22 cellular contexts compared by ENCODE assay signal in genomic region chr22:45636668-45637067, GRCh38. TPM values are rescaled to one million over a fixed set of nuclear protein-coding genes. Genes with fewer than 3 reads are reported as not detected.
DNase-seq lines count a peak whose midpoint lies in the region; ATAC-seq, FAIRE-seq and TF ChIP-seq lines count a peak whose summit lies in the region.
"Had no signal": no experiment of that assay in that cellular context is flagged by ENCODE, and none has a peak within 500 bp of the region (broad histone marks: within the 10 kb centered on the region; RNA-seq: fewer than 3 reads in every experiment).

No MANE protein-coding gene starts in this region.

- peaks cover 15% of the 10 kb centered on the region for H3K4me1 Mint-ChIP-seq in astrocyte (ENCODE audit: low read depth, unreplicated experiment)

- TF ChIP-seq CTCF in A549 (IDR thresholded peaks at IDR 0.05) (no peak), astrocyte (IDR thresholded peaks at IDR 0.05; ENCODE audit: insufficient read depth, low read depth, low read length) (no peak)

- H3K79me2 ChIP-seq in astrocyte (ENCODE audit: insufficient read depth, low read length), result no peaks in the 10 kb centered on the region

- 95% methylated on average over 7 of the region's 7 CpGs for WGBS in A549 (ENCODE audit: missing lambda C conversion rate)

- FAIRE-seq in A549 (lab: Jason Lieb, UNC) (no peak), astrocyte (lab: Jason Lieb, UNC) (no peak)
- FAIRE-seq: G401.6, GM12892, GM19239, H1 had no signal

- no peak for DNase-seq in A549 (ENCODE audit: low read depth in 1 of 2, low spot score in 1 of 2)
- DNase-seq in OCI-M1 (lab: John Stamatoyannopoulos, UW), result peak; percentile 62
- DNase-seq in astrocyte (ENCODE audit: low read depth), result no peak
- DNase-seq in mesenteric fat pad (ENCODE audit: low spot score), result peak; percentile 14
- DNase-seq: 8988T; ACHN; CD4-positive, alpha-beta T cell; DMS153; DMS79 treated with DMSO at 0.1 percent for 48 hours; EL; KG1 had no signal

- no peaks in the 10 kb centered on the region for H3K36me3 ChIP-seq in astrocyte (ENCODE audit: insufficient read depth, low read length)
- H3K36me3 ChIP-seq: BLaER1 treated with 17β-estradiol and CSF1 and Interleukin-3, amounts not matched to agents 10 nM and 100 nM; HAP-1 had no signal

- H3K36me3 Mint-ChIP-seq in astrocyte (ENCODE audit: low read depth, unreplicated experiment), result no peaks in the 10 kb centered on the region

- H3K4me3 ChIP-seq in A549 (no peak overlapping the region), astrocyte (ENCODE audit: insufficient read depth, low read depth, low read length) (no peak overlapping the region)
- H3K4me3 ChIP-seq: BLaER1 treated with 17β-estradiol and CSF1 and Interleukin-3, amounts not matched to agents 10 nM and 100 nM; HAP-1 had no signal

- H3K4me2 ChIP-seq in A549 (no peak overlapping the region), astrocyte (ENCODE audit: low read length) (no peak overlapping the region)

- H3K27me3 Mint-ChIP-seq in astrocyte (ENCODE audit: low read depth, unreplicated experiment), result peaks cover 33% of the 10 kb centered on the region

- no peak overlapping the region for H3K9ac ChIP-seq in astrocyte (ENCODE audit: low read length)
- H3K9ac ChIP-seq: BLaER1 treated with 17β-estradiol and CSF1 and Interleukin-3, amounts not matched to agents 10 nM and 100 nM had no signal

- H3K4me1 ChIP-seq in A549 (peaks cover 44% of the 10 kb centered on the region), astrocyte (ENCODE audit: insufficient read depth, low read length) (peaks cover 17% of the 10 kb centered on the region)

- no peak for TF ChIP-seq POLR2A in A549 (IDR thresholded peaks at IDR 0.05; ENCODE audit: low read length)

- H3K9me3 ChIP-seq in A549, result no peaks in the 10 kb centered on the region
- H3K9me3 ChIP-seq in astrocyte (ENCODE audit: insufficient read depth, low read depth, low read length), result no peaks in the 10 kb centered on the region
- H3K9me3 ChIP-seq: BLaER1 treated with 17β-estradiol and CSF1 and Interleukin-3, amounts not matched to agents 10 nM and 100 nM; HAP-1 had no signal

- H3K9me3 Mint-ChIP-seq in astrocyte (ENCODE audit: unreplicated experiment), result no peaks in the 10 kb centered on the region
- H3K9me3 Mint-ChIP-seq: CD4-positive, alpha-beta T cell had no signal

- no peaks in the 10 kb centered on the region for H4K20me1 ChIP-seq in astrocyte (ENCODE audit: insufficient read depth, low read length)
- H4K20me1 ChIP-seq: BLaER1 treated with 17β-estradiol and CSF1 and Interleukin-3, amounts not matched to agents 10 nM and 100 nM had no signal

- ATAC-seq in A549 (no peak), HG03432 (IDR thresholded peaks at IDR 0.05; ENCODE audit: unreplicated experiment) (no peak), HG03439 (IDR thresholded peaks at IDR 0.05; ENCODE audit: unreplicated experiment) (no peak), HG03175 (IDR thresholded peaks at IDR 0.05; ENCODE audit: unreplicated experiment) (no peak), HG03571 (IDR thresholded peaks at IDR 0.05; ENCODE audit: unreplicated experiment) (no peak)

- no peak for TF ChIP-seq RAD21 in A549 (conservative IDR thresholded peaks at IDR 0.05 in 1 of 2, IDR thresholded peaks at IDR 0.05 in 1 of 2)

- no peak overlapping the region for H3K4me3 Mint-ChIP-seq in astrocyte (ENCODE audit: unreplicated experiment)
- H3K4me3 Mint-ChIP-seq: CD4-positive, alpha-beta T cell had no signal

- POLR2A ChIA-PET in A549 (lab: Yijun Ruan, JAX), result no interaction called here

- peaks cover 18% of the 10 kb centered on the region for H3K27me3 ChIP-seq in astrocyte (ENCODE audit: insufficient read depth, low read length)

- no peak for TF ChIP-seq EP300 in A549 (IDR thresholded peaks at IDR 0.05)

- H3K27ac Mint-ChIP-seq in astrocyte (ENCODE audit: unreplicated experiment), result peak overlapping the region; percentile 9
- H3K27ac Mint-ChIP-seq: CD4-positive, alpha-beta T cell had no signal

- CTCF ChIA-PET in A549 (lab: Yijun Ruan, JAX), result interaction anchor here (0.8 to 5.2 kb wide), 3 partner anchors 9 to 59 kb away, joined by 3 to 25 read pairs (median 9); no protein-coding TSS in a partner anchor

- H2AFZ ChIP-seq in astrocyte (ENCODE audit: low read depth, low read length), result no peak overlapping the region

- H3K27ac ChIP-seq in A549 (peak overlapping the region; percentile 99 to 100), astrocyte (ENCODE audit: low read depth, low read length) (no peak overlapping the region)
- H3K27ac ChIP-seq: BLaER1 treated with 17β-estradiol and CSF1 and Interleukin-3, amounts not matched to agents 10 nM and 100 nM; HL-60 had no signal

TF ChIP-seq in A549, 52 proteins besides CTCF, POLR2A, EP300 and RAD21:
- no peak for TF ChIP-seq JUN (IDR thresholded peaks at IDR 0.05)
- peak in 1 of 2 experiments; percentile 37; a peak in 1 of 4 replicates for TF ChIP-seq CEBPB (IDR thresholded peaks at IDR 0.05)
TF ChIP-seq in A549: peak in this region for 1.

RNA-seq across cellular contexts. Expression of gene ATXN10, which starts 35.0 kb away (rescaled TPM):
- polyA plus RNA-seq in A549 (2011; rRNA removed) (281 and 378 TPM in 2 replicates), A549 (2017; fragmentation: RNase III; extraction: RNeasy Plus Mini Kit Qiagen cat#74134 plus additional on column Dnase treatment) (126 to 142 TPM (median 129 TPM) in 3 replicates)
- polyA plus RNA-seq in A549 (2012; cell fraction: cytosol; rRNA removed), result 103 and 107 TPM in 2 replicates
- 24.1 and 54.9 TPM in 2 replicates for polyA plus RNA-seq in A549 (2012; cell fraction: nucleus; rRNA removed)
- 298 and 349 TPM in 2 replicates for polyA minus RNA-seq in A549 (2011; rRNA and poly(A)+ RNA removed)
- total RNA-seq in astrocyte (189 and 195 TPM in 2 replicates), mesenteric fat pad (107 TPM)

Comparison
In these comparisons a context has a peak if more than half of its experiments do, and no peak if none do; other contexts are left out.
1. DNase-seq: peak in OCI-M1 (single experiment) and mesenteric fat pad (single experiment); none in A549 (0 of 2) and astrocyte (single experiment).